Comparison of ENCODE assay signal across 2 cellular contexts in the genomic region with DNA sequence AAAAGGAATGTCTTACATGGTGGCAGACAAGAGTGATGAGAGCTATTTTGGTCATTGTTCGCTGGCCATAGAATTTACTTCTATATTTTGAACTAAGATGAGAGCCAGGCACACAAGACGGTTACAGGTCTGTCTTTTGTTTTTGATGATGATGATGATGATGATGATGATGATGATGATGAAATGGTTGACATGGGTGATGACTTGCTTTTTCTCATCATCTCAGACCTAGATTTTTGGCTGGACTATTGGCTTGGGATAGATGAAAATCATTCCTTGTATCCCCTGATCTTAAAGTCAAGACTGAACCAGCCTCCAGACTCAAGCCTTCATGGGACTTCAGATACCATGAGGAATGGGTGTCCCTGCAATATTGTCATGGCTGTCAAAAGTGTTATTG. TPM values are rescaled to one million over a fixed set of nuclear protein-coding genes. Genes with fewer than 3 reads are reported as not detected.
"Had no signal": no experiment of that assay in that cellular context is flagged by ENCODE, and none has a peak within 500 bp of the region (broad histone marks: within the 10 kb centered on the region; RNA-seq: fewer than 3 reads in every experiment).

No MANE protein-coding gene starts in this region.

RNA-seq across cellular contexts. Expression of a gene that starts 49.0 kb away (rescaled TPM):
- total RNA-seq: activated B cell treated with CpG ODN at 0.5 μM for 24 hours; T-helper 1 cell treated with Interleukin-12 subunit alpha and Interleukin-12 subunit beta and Interleukin-4 antibody, amounts not matched to agents 30 ng/mL and 1 ng/mL, for 36 hours had no signal
